ENCODE assay signal across 26 cellular contexts in genomic region chr15:28154283-28154682, GRCh38. TPM values are rescaled to one million over a fixed set of nuclear protein-coding genes. Genes with fewer than 3 reads are reported as not detected.
"Had no signal": no experiment of that assay in that cellular context is flagged by ENCODE, and none has a peak within 500 bp of the region (broad histone marks: within the 10 kb centered on the region; RNA-seq: fewer than 3 reads in every experiment).

No MANE protein-coding gene starts in this region.

- DNase-seq: nephron progenitor cell; nucleus accumbens; pancreas; retina; right cardiac atrium; right lobe of liver; sigmoid colon; small intestine; stimulated activated CD4-positive, alpha-beta T cell treated with anti-CD3 and anti-CD28 coated beads, Interleukin-15, amount 100 ng/mL, for 24 hours; stimulated activated CD4-positive, alpha-beta T cell treated with anti-CD3 and anti-CD28 coated beads, Interleukin-2, amount 100 ng/mL, for 24 hours; stimulated activated CD4-positive, alpha-beta T cell treated with anti-CD3 and anti-CD28 coated beads, Interleukin-2, amount 100 ng/mL, for 48 hours; stimulated activated CD4-positive, alpha-beta T cell treated with anti-CD3 and anti-CD28 coated beads, Interleukin-4, amount 100 ng/mL, for 24 hours; stimulated activated naive B cell treated with anti-CD40 and anti-IgM and Interleukin-4, amounts not matched to agents 10 μg/mL and 1 μg/mL and 100 μg/mL, for 72 hours; stimulated activated naive CD4-positive, alpha-beta T cell treated with Interleukin-2 at 50 U/mL for 16 hours; stomach; thyroid gland; trophoblast cell; upper lobe of left lung had no signal

- H3K27ac ChIP-seq: neutrophil, pancreas, prostate gland, right lobe of liver, sigmoid colon, stomach, thyroid gland, tibial nerve, upper lobe of left lung, vagina had no signal

- ATAC-seq: natural killer cell treated with Interleukin-12 subunit alpha and Interleukin-12 subunit beta and Interleukin-15 and Interleukin-18, amount 100 ng/mL, for 72 hours; right lobe of liver; stimulated activated effector memory CD8-positive, alpha-beta T cell treated with anti-CD3 and anti-CD28 coated beads, Interleukin-12 subunit alpha, Interleukin-12 subunit beta, amount 100 ng/mL, for 72 hours; stimulated activated naive B cell treated with anti-CD40 and anti-IgM and Interleukin-4, amounts not matched to agents 10 μg/mL and 1 μg/mL and 100 μg/mL, for 72 hours had no signal

- H3K27me3 ChIP-seq: neutrophil, pancreas, right lobe of liver, sigmoid colon, stomach, thyroid gland, tibial nerve, upper lobe of left lung, vagina had no signal

- H3K4me1 ChIP-seq: prostate gland, right lobe of liver, sigmoid colon, thyroid gland, tibial nerve, upper lobe of left lung, vagina had no signal

- H3K9me3 ChIP-seq: neutrophil, pancreas, prostate gland, right lobe of liver, thyroid gland, upper lobe of left lung, vagina had no signal

- H3K36me3 ChIP-seq: neutrophil, pancreas, prostate gland, thoracic aorta had no signal

- H3K4me3 ChIP-seq: pancreas, prostate gland, right lobe of liver, sigmoid colon, stomach, thoracic aorta, thyroid gland, tibial nerve, upper lobe of left lung, vagina had no signal

RNA-seq across cellular contexts. Expression of gene OCA2, which starts 55.2 kb away (rescaled TPM):
- total RNA-seq: natural killer cell treated with Interleukin-12 subunit alpha and Interleukin-12 subunit beta and Interleukin-15 and Interleukin-18, amount 100 ng/mL, for 72 hours; pulmonary artery endothelial cell had no signal
